ENCODE assay signal across 18 cellular contexts in the genomic region with DNA sequence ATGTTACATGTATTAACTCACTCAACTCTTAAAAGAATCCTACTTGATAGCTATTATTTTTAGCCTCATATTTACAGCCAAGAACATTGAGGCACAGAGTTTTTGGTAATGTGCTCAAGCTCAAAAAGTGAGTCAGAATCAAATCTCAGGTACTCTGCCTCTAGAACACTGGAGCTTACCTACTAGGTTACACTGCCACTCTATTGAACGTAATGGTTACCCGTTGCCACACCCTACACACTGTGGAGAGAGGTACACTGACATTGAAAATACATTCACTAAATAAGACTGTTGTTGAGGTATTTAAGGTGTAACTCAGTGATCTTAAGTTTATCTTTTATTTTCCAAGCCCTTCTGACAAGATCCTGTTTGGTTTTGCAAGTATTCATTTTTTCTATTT. TPM values are rescaled to one million over a fixed set of nuclear protein-coding genes. Genes with fewer than 3 reads are reported as not detected.
DNase-seq lines count a peak whose midpoint lies in the region; ATAC-seq, FAIRE-seq and TF ChIP-seq lines count a peak whose summit lies in the region.
"Had no signal": no experiment of that assay in that cellular context is flagged by ENCODE, and none has a peak within 500 bp of the region (broad histone marks: within the 10 kb centered on the region; RNA-seq: fewer than 3 reads in every experiment).

No MANE protein-coding gene starts in this region.

- H3K4me3 ChIP-seq in A549 (no peak overlapping the region), hepatocyte (no peak overlapping the region), stomach (no peak overlapping the region)
- no peak overlapping the region for H3K4me3 ChIP-seq in CD4-positive, alpha-beta memory T cell (ENCODE audit: low read length in 2 of 2)
- H3K4me3 ChIP-seq: MG63 had no signal

- TF ChIP-seq RAD21 in A549 (conservative IDR thresholded peaks at IDR 0.05 in 1 of 2, IDR thresholded peaks at IDR 0.05 in 1 of 2), result no peak

- peak overlapping the region in 6 of 8 donors; percentile 6 to 78 (median 68) for H3K4me3 Mint-ChIP-seq in CD4-positive, alpha-beta memory T cell

- CTCF ChIA-PET in A549 (lab: Yijun Ruan, JAX), result interaction anchor here (1.9 kb wide), 1 partner anchor 42 kb away, joined by 6 read pairs; the partner anchor contains the start of gene CBLL1
- CTCF ChIA-PET in CD4-positive, alpha-beta memory T cell (lab: Charles Lee; ENCODE audit: partially characterized antibody), result interaction anchor here (1.1 to 1.7 kb wide), 3 partner anchors 42 to 90 kb away, joined by 4 to 6 read pairs (median 6); partner anchors contain the start of gene CBLL1

- TF ChIP-seq EP300 in A549 (IDR thresholded peaks at IDR 0.05), result no peak
- no peak for TF ChIP-seq EP300 in stomach (IDR thresholded peaks at IDR 0.05)

- H3K27me3 Mint-ChIP-seq in CD4-positive, alpha-beta memory T cell, result no peaks in the 10 kb centered on the region

- no peaks in the 10 kb centered on the region for H3K36me3 ChIP-seq in CD4-positive, alpha-beta memory T cell (ENCODE audit: insufficient read depth, low read length)
- H3K36me3 ChIP-seq in hepatocyte (replicated peaks; ENCODE audit: insufficient read depth, low read depth) (no peaks in the 10 kb centered on the region), stomach (no peaks in the 10 kb centered on the region)
- H3K36me3 ChIP-seq: MG63 had no signal

- no peak overlapping the region for H3K27ac ChIP-seq in A549
- H3K27ac ChIP-seq in CD4-positive, alpha-beta memory T cell (ENCODE audit: low read depth, low read length), result no peak overlapping the region
- H3K27ac ChIP-seq in hepatocyte, result peak overlapping the region; percentile 48
- peak overlapping the region in 3 of 5 donors; percentile 35 to 66 (median 51) for H3K27ac ChIP-seq in stomach

- no peaks in the 10 kb centered on the region for H3K36me3 Mint-ChIP-seq in CD4-positive, alpha-beta memory T cell

- DNase-seq in A549 (ENCODE audit: low read depth in 1 of 2, low spot score in 1 of 2) (no peak), hepatocyte (ENCODE audit: low spot score) (no peak), stomach (no peak), NCI-H2081 treated with DMSO at 0.1 percent for 48 hours (lab: John Stamatoyannopoulos, UW) (no peak)
- DNase-seq in CD4-positive, alpha-beta memory T cell, result peak in 1 of 5 donors; percentile 9
- no peak for DNase-seq in stimulated activated naive CD4-positive, alpha-beta T cell (lab: John Stamatoyannopoulos, UW)
- DNase-seq: MG63, NCI-H1105 treated with DMSO at 0.1 percent for 48 hours, NCI-H187, NCI-H2171 treated with DMSO at 0.1 percent for 48 hours, SIG-M5 had no signal

- no peak for ATAC-seq in A549
- no peak for ATAC-seq in GM19035 (IDR thresholded peaks at IDR 0.05; ENCODE audit: unreplicated experiment)

- H3K4me1 ChIP-seq in A549 (no peaks in the 10 kb centered on the region), hepatocyte (ENCODE audit: insufficient read depth) (peaks cover 5% of the 10 kb centered on the region), stomach (peaks cover 0 to 50% (median 22%) of the 10 kb centered on the region in 4 donors)
- H3K4me1 ChIP-seq in CD4-positive, alpha-beta memory T cell (ENCODE audit: insufficient read depth, low read length), result peaks cover 24% of the 10 kb centered on the region

- intact Hi-C loops in CD4-positive, alpha-beta memory T cell (cut with micrococcal nuclease), result no loop called here
- intact Hi-C loops in stomach (cut with DNase I; ENCODE audit: low total_unique reads), result no loop called here

- H3K79me2 ChIP-seq in hepatocyte, result no peaks in the 10 kb centered on the region

- H3K9me2 ChIP-seq in hepatocyte (replicated peaks; ENCODE audit: insufficient read depth), result no peaks in the 10 kb centered on the region

- TF ChIP-seq POLR2A in A549 (IDR thresholded peaks at IDR 0.05; ENCODE audit: low read length), result no peak
- no peak for TF ChIP-seq POLR2A in stomach (IDR thresholded peaks at IDR 0.05)

- H3K9me3 ChIP-seq in A549 (no peaks in the 10 kb centered on the region), hepatocyte (ENCODE audit: low read depth) (no peaks in the 10 kb centered on the region), stomach (no peaks in the 10 kb centered on the region)
- H3K9me3 ChIP-seq in CD4-positive, alpha-beta memory T cell (ENCODE audit: control insufficient read depth in 1 of 2, low read length in 2 of 2), result no peaks in the 10 kb centered on the region
- H3K9me3 ChIP-seq: MG63 had no signal

- 59% methylated on average over 2 of the region's 2 CpGs for WGBS in A549 (ENCODE audit: missing lambda C conversion rate)
- 89% methylated on average over 2 of the region's 2 CpGs for WGBS in hepatocyte (ENCODE audit: low lambda C conversion rate, missing lambda C conversion rate)
- WGBS in stomach, 5 donors, result 39 to 82% (median 49%) methylated on average over 2 of the region's 2 CpGs

- TF ChIP-seq CTCF in A549 (IDR thresholded peaks at IDR 0.05), result no peak
- TF ChIP-seq CTCF in hepatocyte (IDR thresholded peaks at IDR 0.05; ENCODE audit: poor library complexity), result no peak
- TF ChIP-seq CTCF in stomach (IDR thresholded peaks at IDR 0.05), result no peak

- POLR2A ChIA-PET in A549 (lab: Yijun Ruan, JAX), result no interaction called here
- POLR2A ChIA-PET in CD4-positive, alpha-beta memory T cell (lab: Charles Lee; ENCODE audit: partially characterized antibody), result interaction anchor here (0.6 to 1.9 kb wide), 7 partner anchors 9 to 91 kb away, joined by 3 to 11 read pairs (median 4); no protein-coding TSS in a partner anchor

- no peak overlapping the region for H2AFZ ChIP-seq in hepatocyte

- no peaks in the 10 kb centered on the region for H4K20me1 ChIP-seq in hepatocyte (ENCODE audit: insufficient read depth, poor library complexity, severe bottlenecking)

- peaks cover 21 to 44% (median 33%) of the 10 kb centered on the region in 4 donors for H3K4me1 Mint-ChIP-seq in CD4-positive, alpha-beta memory T cell

- peak overlapping the region in 4 of 7 donors; percentile 4 to 76 (median 54) for H3K27ac Mint-ChIP-seq in CD4-positive, alpha-beta memory T cell

- FAIRE-seq in A549 (lab: Jason Lieb, UNC), result peak; percentile 18
- FAIRE-seq: H1 had no signal

- H3K27me3 ChIP-seq in CD4-positive, alpha-beta memory T cell (ENCODE audit: insufficient read depth, low read length), result no peaks in the 10 kb centered on the region
- H3K27me3 ChIP-seq in hepatocyte (no peaks in the 10 kb centered on the region), stomach (no peaks in the 10 kb centered on the region)
- H3K27me3 ChIP-seq: MG63 had no signal

- H3K9me3 Mint-ChIP-seq in CD4-positive, alpha-beta memory T cell, result peaks cover 0 to 1% (median 0%) of the 10 kb centered on the region in 8 donors

- H3K4me2 ChIP-seq in A549 (no peak overlapping the region), hepatocyte (no peak overlapping the region)

TF ChIP-seq in A549, 52 proteins besides CTCF, POLR2A, EP300 and RAD21 (continues in another document):
- TF ChIP-seq NPAS2 (CRISPR knock-in tag; IDR thresholded peaks at IDR 0.05; ENCODE audit: borderline replicate concordance) (no peak), KDM1A (IDR thresholded peaks at IDR 0.05; ENCODE audit: low read depth) (no peak), USF2 (IDR thresholded peaks at IDR 0.05) (no peak), PBX3 (IDR thresholded peaks at IDR 0.05) (no peak), POLR2AphosphoS2 (conservative IDR thresholded peaks at IDR 0.05; ENCODE audit: low read length) (no peak)

RNA-seq across cellular contexts. Expression of gene SLC26A3, which starts 17.9 kb away (rescaled TPM):
- not detected in 2 replicates for polyA plus RNA-seq in A549 (2011; rRNA removed)
- not detected in 2 replicates for polyA plus RNA-seq in A549 (2012; cell fraction: cytosol; rRNA removed)
- not detected in 2 replicates for polyA plus RNA-seq in A549 (2012; cell fraction: nucleus; rRNA removed)
- polyA plus RNA-seq in A549 (2017; fragmentation: RNase III; extraction: RNeasy Plus Mini Kit Qiagen cat#74134 plus additional on column Dnase treatment), result not detected in 3 replicates
- not detected in 2 replicates for polyA minus RNA-seq in A549 (2011; rRNA and poly(A)+ RNA removed)
- total RNA-seq in CD4-positive, alpha-beta memory T cell, result not detected
- not detected for polyA plus RNA-seq in CD4-positive, alpha-beta memory T cell
- total RNA-seq in hepatocyte, result 14.2 and 18.1 TPM in 2 replicates
- 4.2 and 8.1 TPM in 2 replicates for polyA plus RNA-seq in hepatocyte
- total RNA-seq in stomach, result 10 to 100 TPM in 1 of 5 donors, 1 to 10 TPM in 1, not detected in 3; 2.0 to 52.4 TPM
- 1 to 10 TPM in 1 of 3 donors, under 1 TPM in 1, not detected in 1; 0.10 to 2.1 TPM for polyA plus RNA-seq in stomach
- total RNA-seq: Daoy, H1, NCI-H460, OCI-LY7, RPMI7951 had no signal
- polyA plus RNA-seq: BJ, H1 had no signal

RNA-seq across cellular contexts. Expression of gene CBLL1, which starts 41.2 kb away (rescaled TPM):
- polyA plus RNA-seq in A549 (2011; rRNA removed) (26.1 and 27.3 TPM in 2 replicates), A549 (2017; fragmentation: RNase III; extraction: RNeasy Plus Mini Kit Qiagen cat#74134 plus additional on column Dnase treatment) (40.2 to 46.3 TPM (median 40.5 TPM) in 3 replicates), hepatocyte (12.5 and 15.2 TPM in 2 replicates), stomach (10 to 100 TPM in 1 of 3 donors, 1 to 10 TPM in 2; 4.8 to 10.2 (median 5.7) TPM)
- polyA plus RNA-seq in A549 (2012; cell fraction: cytosol; rRNA removed), result 19.6 and 23.6 TPM in 2 replicates
- polyA plus RNA-seq in A549 (2012; cell fraction: nucleus; rRNA removed), result 19.4 and 23.6 TPM in 2 replicates
- polyA minus RNA-seq in A549 (2011; rRNA and poly(A)+ RNA removed), result 23.5 and 26.9 TPM in 2 replicates
- total RNA-seq in CD4-positive, alpha-beta memory T cell, result 10 to 100 TPM; 79.1 to 82.8 TPM
- 100 to 1,000 TPM in 1 of 2 donors, 10 to 100 TPM in 1; 68.9 to 200 TPM for polyA plus RNA-seq in CD4-positive, alpha-beta memory T cell
- total RNA-seq in hepatocyte (17.3 and 18.6 TPM in 2 replicates), stomach (10 to 100 TPM in 4 of 5 donors, 1 to 10 TPM in 1; 5.2 to 29.4 (median 23.7) TPM)

Comparison
In these comparisons a context has a peak if more than half of its experiments do, and no peak if none do; other contexts are left out.
1. H3K27ac ChIP-seq: peak in hepatocyte (single experiment) and stomach (3 of 5); none in A549 (0 of 2) and CD4-positive, alpha-beta memory T cell (single experiment).